In genomic region chr15:66390670-66391069, GRCh38 we compare ENCODE assay signal across 8 cellular contexts. TPM values are rescaled to one million over a fixed set of nuclear protein-coding genes. Genes with fewer than 3 reads are reported as not detected.
DNase-seq lines count a peak whose midpoint lies in the region; ATAC-seq and TF ChIP-seq lines count a peak whose summit lies in the region.

No MANE protein-coding gene starts in this region.

- H3K4me2 ChIP-seq in KMS-11 = peak overlapping the region; percentile 60

- H4K20me1 ChIP-seq in KMS-11 (ENCODE audit: insufficient read depth) = no peaks in the 10 kb centered on the region; the same call in 1 of the 2 replicates

- peaks cover 53% of the 10 kb centered on the region for H3K4me1 ChIP-seq in KMS-11 (ENCODE audit: low read depth, poor library complexity, severe bottlenecking)
- peaks cover 65 to 71% of the 10 kb centered on the region in 2 donors for H3K4me1 ChIP-seq in naive thymus-derived CD4-positive, alpha-beta T cell (ENCODE audit: control insufficient read depth in 2 of 2, insufficient read depth in 2 of 2, low read length in 2 of 2)

- H3K27ac Mint-ChIP-seq in activated CD4-positive, alpha-beta memory T cell treated with anti-CD3 and anti-CD28 coated beads for 36 hours = peak overlapping the region; percentile 77
- peak overlapping the region; percentile 74 to 91 (median 84) for H3K27ac Mint-ChIP-seq in naive thymus-derived CD4-positive, alpha-beta T cell

- no peaks in the 10 kb centered on the region for H3K27me3 ChIP-seq in KMS-11 (ENCODE audit: insufficient read depth, low read depth)
- no peaks in the 10 kb centered on the region for H3K27me3 ChIP-seq in naive thymus-derived CD4-positive, alpha-beta T cell (ENCODE audit: control insufficient read depth in 2 of 2, insufficient read depth in 2 of 2, low read length in 2 of 2)

- H3K9me3 ChIP-seq in naive thymus-derived CD4-positive, alpha-beta T cell (ENCODE audit: control insufficient read depth in 2 of 3, low read length in 3 of 3) = no peaks in the 10 kb centered on the region

- TF ChIP-seq CTCF in KMS-11 (conservative IDR thresholded peaks at IDR 0.05; ENCODE audit: low read depth, low read length) = no peak

- no peak for ATAC-seq in naive thymus-derived CD4-positive, alpha-beta T cell
- ATAC-seq in HG02763 (IDR thresholded peaks at IDR 0.05; ENCODE audit: unreplicated experiment) (no peak), GM19395 (IDR thresholded peaks at IDR 0.05; ENCODE audit: unreplicated experiment) (no peak)

- H2AFZ ChIP-seq in KMS-11 (ENCODE audit: low read depth) = no peak overlapping the region

- no peak overlapping the region for H3K27ac ChIP-seq in KMS-11
- peak overlapping the region; percentile 46 for H3K27ac ChIP-seq in naive thymus-derived CD4-positive, alpha-beta T cell (ENCODE audit: low read depth, low read length)

- H3K9me3 Mint-ChIP-seq in activated CD4-positive, alpha-beta memory T cell treated with anti-CD3 and anti-CD28 coated beads for 36 hours = no peaks in the 10 kb centered on the region
- H3K9me3 Mint-ChIP-seq in naive thymus-derived CD4-positive, alpha-beta T cell = peaks cover 0 to 1% (median 0%) of the 10 kb centered on the region in 11 donors

- H3K27me3 Mint-ChIP-seq in activated CD4-positive, alpha-beta memory T cell treated with anti-CD3 and anti-CD28 coated beads for 36 hours = no peaks in the 10 kb centered on the region
- H3K27me3 Mint-ChIP-seq in naive thymus-derived CD4-positive, alpha-beta T cell = no peaks in the 10 kb centered on the region

- H3K4me1 Mint-ChIP-seq in activated CD4-positive, alpha-beta memory T cell treated with anti-CD3 and anti-CD28 coated beads for 36 hours (ENCODE audit: low read depth) = peaks cover 81% of the 10 kb centered on the region
- peaks cover 71 to 89% (median 81%) of the 10 kb centered on the region in 7 donors for H3K4me1 Mint-ChIP-seq in naive thymus-derived CD4-positive, alpha-beta T cell

- no peaks in the 10 kb centered on the region for H3K36me3 ChIP-seq in KMS-11 (ENCODE audit: insufficient read depth)
- H3K36me3 ChIP-seq in naive thymus-derived CD4-positive, alpha-beta T cell (ENCODE audit: control insufficient read depth in 2 of 3, insufficient read depth in 3 of 3, low read length in 3 of 3) = peaks cover 0 to 3% (median 0%) of the 10 kb centered on the region in 3 experiments

- DNase-seq in GF-D8 (lab: John Stamatoyannopoulos, UW) (peak; percentile 56), NCI-H446 (lab: John Stamatoyannopoulos, UW) (no peak), COLO668 (lab: John Stamatoyannopoulos, UW; ENCODE audit: unreplicated experiment) (no peak)
- peak; percentile 35 for DNase-seq in activated CD4-positive, alpha-beta memory T cell treated with anti-CD3 and anti-CD28 coated beads for 36 hours
- DNase-seq in naive thymus-derived CD4-positive, alpha-beta T cell = peak in 2 of 9 donors; percentile 30 to 39

- peaks cover 25% of the 10 kb centered on the region for H3K36me3 Mint-ChIP-seq in activated CD4-positive, alpha-beta memory T cell treated with anti-CD3 and anti-CD28 coated beads for 36 hours
- H3K36me3 Mint-ChIP-seq in naive thymus-derived CD4-positive, alpha-beta T cell = peaks cover 0 to 36% (median 8%) of the 10 kb centered on the region in 5 donors

- peaks cover 80% of the 10 kb centered on the region for H3K79me2 ChIP-seq in KMS-11 (ENCODE audit: insufficient read depth, low read depth)

- H3K9ac ChIP-seq in KMS-11 = no peak overlapping the region

- CTCF ChIA-PET in activated CD4-positive, alpha-beta memory T cell treated with anti-CD3 and anti-CD28 coated beads for 36 hours (lab: Charles Lee) = interaction anchor here (1.0 kb wide), 1 partner anchor 12 kb away, joined by 3 read pairs; no protein-coding TSS in a partner anchor
- CTCF ChIA-PET in naive thymus-derived CD4-positive, alpha-beta T cell (lab: Charles Lee) = interaction anchor here (0.8 to 1.2 kb wide), 3 partner anchors 14 to 1005 kb away, joined by 3 to 6 read pairs (median 3); partner anchors contain the start of gene SNAPC5

- H3K4me3 Mint-ChIP-seq in activated CD4-positive, alpha-beta memory T cell treated with anti-CD3 and anti-CD28 coated beads for 36 hours = peak overlapping the region; percentile 1
- H3K4me3 Mint-ChIP-seq in naive thymus-derived CD4-positive, alpha-beta T cell = peak overlapping the region; percentile 87 to 100 (median 92)

- POLR2A ChIA-PET in activated CD4-positive, alpha-beta memory T cell treated with anti-CD3 and anti-CD28 coated beads for 36 hours (lab: Charles Lee) = interaction anchor here (0.6 to 1.0 kb wide), 3 partner anchors 20 to 108 kb away, joined by 3 to 4 read pairs (median 3); no protein-coding TSS in a partner anchor
- POLR2A ChIA-PET in naive thymus-derived CD4-positive, alpha-beta T cell (lab: Charles Lee) = interaction anchor here (1.0 to 1.5 kb wide), 4 partner anchors 11 to 110 kb away, joined by 3 to 5 read pairs (median 4); no protein-coding TSS in a partner anchor

- H3K4me3 ChIP-seq in KMS-11 (IDR thresholded peaks at IDR 0.05; ENCODE audit: insufficient read depth, low read depth, low read length) = no peak overlapping the region
- H3K4me3 ChIP-seq in naive thymus-derived CD4-positive, alpha-beta T cell (ENCODE audit: low read length) = peak overlapping the region; percentile 38

- intact Hi-C loops in activated CD4-positive, alpha-beta memory T cell treated with anti-CD3 and anti-CD28 coated beads for 36 hours (cut with micrococcal nuclease) = no loop called here
- intact Hi-C loops in naive thymus-derived CD4-positive, alpha-beta T cell (cut with micrococcal nuclease) = no loop called here

RNA-seq across cellular contexts. Expression of gene MAP2K1, which starts 4.0 kb away (rescaled TPM):
- total RNA-seq in activated CD4-positive, alpha-beta memory T cell treated with anti-CD3 and anti-CD28 coated beads for 36 hours = 10 to 100 TPM; 91.8 to 91.9 TPM
- total RNA-seq in naive thymus-derived CD4-positive, alpha-beta T cell = 10 to 100 TPM; 37.7 to 97.2 (median 47.5) TPM
- 10 to 100 TPM; 37.2 to 45.0 TPM for polyA plus RNA-seq in naive thymus-derived CD4-positive, alpha-beta T cell

RNA-seq across cellular contexts. Expression of gene TIPIN, which starts 34.2 kb away (rescaled TPM):
- total RNA-seq in activated CD4-positive, alpha-beta memory T cell treated with anti-CD3 and anti-CD28 coated beads for 36 hours = 10 to 100 TPM; 43.2 to 45.9 TPM
- total RNA-seq in naive thymus-derived CD4-positive, alpha-beta T cell = 10 to 100 TPM in 2 of 5 experiments, 1 to 10 TPM in 3; 3.8 to 28.2 (median 9.9) TPM
- polyA plus RNA-seq in naive thymus-derived CD4-positive, alpha-beta T cell = 10 to 100 TPM in 1 of 2 donors, 1 to 10 TPM in 1; 6.1 to 11.1 TPM

Comparison
In these comparisons a context has a peak if more than half of its experiments do, and no peak if none do; other contexts are left out.
1. DNase-seq: peak in GF-D8 (single experiment) and activated CD4-positive, alpha-beta memory T cell treated with anti-CD3 and anti-CD28 coated beads for 36 hours (single experiment); none in NCI-H446 (0 of 2) and COLO668 (single experiment).